Comparison of ENCODE assay signal across 8 cellular contexts in genomic region chr2:33134086-33134763, GRCh38.
DNase-seq lines count a peak whose midpoint lies in the region; ATAC-seq, FAIRE-seq and TF ChIP-seq lines count a peak whose summit lies in the region.

No MANE protein-coding gene starts in this region.

- no TSS peak for BruUV-seq in HepG2 (replicated peaks; lab: Mats Ljungman, UMichigan)

- no peak overlapping the region for H3K27ac Mint-ChIP-seq in effector memory CD8-positive, alpha-beta T cell
- no peak overlapping the region for H3K27ac Mint-ChIP-seq in CD4-positive, alpha-beta T cell

- CTCF ChIA-PET in AG04449 (lab: Yijun Ruan, JAX) (interaction anchor here (0.9 to 3.3 kb wide), 4 partner anchors 10 to 306 kb away, joined by 3 to 14 read pairs (median 4); no protein-coding TSS in a partner anchor), HepG2 (lab: Yijun Ruan, JAX; ENCODE audit: low intra/inter-chr PET ratio, low total read pairs) (no interaction called here)
- CTCF ChIA-PET in CD4-positive, alpha-beta T cell (lab: Charles Lee), result no interaction called here

- peaks cover 14% of the 10 kb centered on the region for H3K4me1 ChIP-seq in HepG2 (ENCODE audit: insufficient read depth, low read length)
- peaks cover 0 to 46% (median 14%) of the 10 kb centered on the region in 4 donors for H3K4me1 ChIP-seq in tibial nerve

- H3K4me3 ChIP-seq in AG04449 (ENCODE audit: low read depth, low read length) (peak overlapping the region; percentile 83), HepG2 (replicated peaks in 1 of 3; ENCODE audit: insufficient read depth in 1 of 3, low read depth in 2 of 3, low read length in 3 of 3) (no peak overlapping the region), tibial nerve (peak overlapping the region; percentile 18 to 49 (median 38))

- no peak for TF ChIP-seq RAD21 in HepG2 (CRISPR knock-in tag; IDR thresholded peaks at IDR 0.05)

- in situ Hi-C loops in HepG2 (cut with HindIII; ENCODE audit: extremely low pct_ligation_motif_present, low pct_unique_long_range_greater_than_20kb), result no loop called here

- DNase-seq in AG04449 (ENCODE audit: low read depth, low spot score), result peak; percentile 92
- peak; percentile 92 for DNase-seq in NCI-H1694 treated with DMSO at 0.1 percent for 48 hours (lab: John Stamatoyannopoulos, UW)
- peak; percentile 90 for DNase-seq in brain pericyte (ENCODE audit: low read depth, low spot score)
- peak; percentile 67 for DNase-seq in HepG2 (ENCODE audit: low spot score)
- peak; percentile 45 to 66 for DNase-seq in tibial nerve (ENCODE audit: low spot score in 2 of 2)
- DNase-seq in effector memory CD8-positive, alpha-beta T cell, result no peak
- DNase-seq in CD4-positive, alpha-beta T cell, result no peak

- peak; percentile 23 for FAIRE-seq in HepG2 (lab: Jason Lieb, UNC)

- peak; percentile 43 for TF ChIP-seq CTCF in AG04449 (IDR thresholded peaks at IDR 0.05; ENCODE audit: insufficient read depth, low read length, missing control alignments)
- no peak for TF ChIP-seq CTCF in HepG2 (CRISPR knock-in tag; IDR thresholded peaks at IDR 0.05)
- TF ChIP-seq CTCF in tibial nerve (IDR thresholded peaks at IDR 0.05), result peak in 1 of 5 experiments; percentile 10
- TF ChIP-seq CTCF in CD4-positive, alpha-beta T cell (IDR thresholded peaks at IDR 0.05), result no peak

- H3K4me3 Mint-ChIP-seq in effector memory CD8-positive, alpha-beta T cell, result no peak overlapping the region
- no peak overlapping the region for H3K4me3 Mint-ChIP-seq in CD4-positive, alpha-beta T cell

- H3K4me2 ChIP-seq in HepG2 (ENCODE audit: low read depth, low read length), result peak overlapping the region; percentile 26; the same call in 1 of the 2 replicates

- H3K9me3 Mint-ChIP-seq in effector memory CD8-positive, alpha-beta T cell, result no peaks in the 10 kb centered on the region
- H3K9me3 Mint-ChIP-seq in CD4-positive, alpha-beta T cell, result no peaks in the 10 kb centered on the region

- H4K20me1 ChIP-seq in HepG2 (ENCODE audit: insufficient read depth, low read length), result no peaks in the 10 kb centered on the region

- H3K36me3 Mint-ChIP-seq in effector memory CD8-positive, alpha-beta T cell (ENCODE audit: insufficient read depth), result no peaks in the 10 kb centered on the region
- no peaks in the 10 kb centered on the region for H3K36me3 Mint-ChIP-seq in CD4-positive, alpha-beta T cell (ENCODE audit: low read depth)

- H3K27me3 Mint-ChIP-seq in effector memory CD8-positive, alpha-beta T cell, result peaks cover 10 to 43% of the 10 kb centered on the region in 2 donors
- H3K27me3 Mint-ChIP-seq in CD4-positive, alpha-beta T cell, result peaks cover 4% of the 10 kb centered on the region

- POLR2A ChIA-PET in AG04449 (lab: Yijun Ruan, JAX) (interaction anchor here (0.7 to 1.6 kb wide), 11 partner anchors 16 to 136 kb away, joined by 3 to 5 read pairs (median 3); no protein-coding TSS in a partner anchor), HepG2 (lab: Yijun Ruan, JAX) (no interaction called here)
- POLR2A ChIA-PET in CD4-positive, alpha-beta T cell (lab: Charles Lee), result no interaction called here

- TF ChIP-seq POLR2A in HepG2 (IDR thresholded peaks at IDR 0.05; ENCODE audit: insufficient read depth in 1 of 2, low read depth in 2 of 2, low read length in 2 of 2) (no peak), tibial nerve (IDR thresholded peaks at IDR 0.05) (no peak)

- H2AFZ ChIP-seq in HepG2 (ENCODE audit: low read length), result no peak overlapping the region

- intact Hi-C loops in HepG2 (cut with micrococcal nuclease; ENCODE audit: unreplicated experiment), result loop anchor here (10.0 kb wide), 1 partner anchor 241 kb away; no protein-coding TSS in a partner anchor
- intact Hi-C loops in CD4-positive, alpha-beta T cell (cut with DNase I, micrococcal nuclease), result no loop called here

- ATAC-seq in HepG2 (peak; percentile 87), GM21529 (IDR thresholded peaks at IDR 0.05; ENCODE audit: unreplicated experiment) (no peak)
- ATAC-seq in effector memory CD8-positive, alpha-beta T cell (replicated peaks), result no peak
- ATAC-seq in CD4-positive, alpha-beta T cell (ENCODE audit: poor library complexity), result no peak

- TF ChIP-seq EP300 in HepG2 (IDR thresholded peaks at IDR 0.05; ENCODE audit: low read depth in 2 of 2, low read length in 2 of 2), result no peak
- no peak for TF ChIP-seq EP300 in HepG2 (CRISPR knock-in tag; IDR thresholded peaks at IDR 0.05; ENCODE audit: borderline replicate concordance)
- peak in 1 of 2 donors; percentile 81 for TF ChIP-seq EP300 in tibial nerve (IDR thresholded peaks at IDR 0.05)

- H3K27me3 ChIP-seq in HepG2 (ENCODE audit: control insufficient read depth in 1 of 2, insufficient read depth in 2 of 2, low read length in 2 of 2) (peaks cover 0 to 21% of the 10 kb centered on the region in 2 experiments; a peak in 3 of 5 replicates), tibial nerve (no peaks in the 10 kb centered on the region)
- H3K27me3 ChIP-seq in CD4-positive, alpha-beta T cell (ENCODE audit: control insufficient read depth, insufficient read depth, low read length), result no peaks in the 10 kb centered on the region

- H3K9me3 ChIP-seq in HepG2 (ENCODE audit: low read length) (no peaks in the 10 kb centered on the region), tibial nerve (no peaks in the 10 kb centered on the region)
- no peaks in the 10 kb centered on the region for H3K9me3 ChIP-seq in CD4-positive, alpha-beta T cell (ENCODE audit: control insufficient read depth, low read length)

- no peaks in the 10 kb centered on the region for H3K36me3 ChIP-seq in HepG2 (replicated peaks in 1 of 2; ENCODE audit: control insufficient read depth in 1 of 2, insufficient read depth in 2 of 2, low read length in 2 of 2)
- H3K36me3 ChIP-seq in tibial nerve, result no peaks in the 10 kb centered on the region

- H3K9ac ChIP-seq in HepG2 (ENCODE audit: insufficient read depth, low read depth, low read length), result no peak overlapping the region

- H3K27ac ChIP-seq in HepG2 (ENCODE audit: extremely low read length, insufficient read depth, low read length), result no peak overlapping the region
- H3K27ac ChIP-seq in tibial nerve, result peak overlapping the region; percentile 66 to 91 (median 80)
- H3K27ac ChIP-seq in CD4-positive, alpha-beta T cell (ENCODE audit: low read depth, low read length), result no peak overlapping the region

- H3K79me2 ChIP-seq in HepG2 (ENCODE audit: insufficient read depth, low read length), result no peaks in the 10 kb centered on the region

- WGBS in HepG2 (ENCODE audit: low lambda C conversion rate), result 4% methylated on average over 14 of the region's 14 CpGs
- 11 to 12% methylated on average over 14 of the region's 14 CpGs for WGBS in tibial nerve, 2 donors

- no peaks in the 10 kb centered on the region for H3K4me1 Mint-ChIP-seq in effector memory CD8-positive, alpha-beta T cell (ENCODE audit: low read depth in 2 of 2)
- no peaks in the 10 kb centered on the region for H3K4me1 Mint-ChIP-seq in CD4-positive, alpha-beta T cell (ENCODE audit: low read depth)

TF ChIP-seq in HepG2, 621 proteins besides CTCF, POLR2A, EP300 and RAD21:
- no peak for TF ChIP-seq ZNF468 (CRISPR knock-in tag; IDR thresholded peaks at IDR 0.05)
- peak; percentile 76 for TF ChIP-seq XRCC5 (optimal IDR thresholded peaks at IDR 0.05; ENCODE audit: low read length)
TF ChIP-seq in HepG2: peak in this region for 1.

Comparison
In these comparisons a context has a peak if more than half of its experiments do, and no peak if none do; other contexts are left out.
1. DNase-seq: peak in AG04449 (single experiment), NCI-H1694 treated with DMSO at 0.1 percent for 48 hours (single experiment), brain pericyte (single experiment), HepG2 (single experiment) and tibial nerve (2 of 2); none in effector memory CD8-positive, alpha-beta T cell (0 of 3) and CD4-positive, alpha-beta T cell (0 of 10).
2. H3K4me3 ChIP-seq: peak in AG04449 (single experiment) and tibial nerve (4 of 4); none in HepG2 (0 of 3).
3. H3K27ac ChIP-seq: peak in tibial nerve (4 of 4); none in HepG2 (single experiment) and CD4-positive, alpha-beta T cell (single experiment).